12 cellular contexts compared by ENCODE assay signal in genomic region chr2:120239488-120240287, GRCh38. TPM values are rescaled to one million over a fixed set of nuclear protein-coding genes. Genes with fewer than 3 reads are reported as not detected.
DNase-seq lines count a peak whose midpoint lies in the region; ATAC-seq and TF ChIP-seq lines count a peak whose summit lies in the region.
"Had no signal": no experiment of that assay in that cellular context is flagged by ENCODE, and none has a peak within 500 bp of the region (broad histone marks: within the 10 kb centered on the region; RNA-seq: fewer than 3 reads in every experiment).

No MANE protein-coding gene starts in this region.

- no peak overlapping the region for H4K8ac ChIP-seq in trophoblast cell (ENCODE audit: low read depth, low read length)

- peak overlapping the region; percentile 39 for H2BK12ac ChIP-seq in trophoblast cell (ENCODE audit: low read length)

- no peak for TF ChIP-seq POLR2A in gastroesophageal sphincter (IDR thresholded peaks at IDR 0.05)

- H3K23ac ChIP-seq in trophoblast cell (ENCODE audit: low read length), result no peak overlapping the region

- intact Hi-C loops in activated CD8-positive, alpha-beta T cell treated with anti-CD3 and anti-CD28 coated beads for 36 hours (cut with micrococcal nuclease), result no loop called here

- ATAC-seq in gastroesophageal sphincter, result peak; percentile 82
- no peak for ATAC-seq in GM21786 (IDR thresholded peaks at IDR 0.05; ENCODE audit: unreplicated experiment)
- no peak for ATAC-seq in activated CD8-positive, alpha-beta T cell treated with anti-CD3 and anti-CD28 coated beads, Interleukin-2, amount 10 ng/mL, durations not matched to agents 7 days and 5 days
- no peak for ATAC-seq in activated CD8-positive, alpha-beta T cell treated with anti-CD3 and anti-CD28 coated beads for 36 hours
- no peak for ATAC-seq in HG03457 (IDR thresholded peaks at IDR 0.05; ENCODE audit: unreplicated experiment)

- H3K27me3 ChIP-seq in gastroesophageal sphincter (no peaks in the 10 kb centered on the region), trophoblast cell (ENCODE audit: insufficient read depth, low read length) (no peaks in the 10 kb centered on the region)

- H3K27ac ChIP-seq in gastroesophageal sphincter, result peak overlapping the region in 3 of 4 donors; percentile 45 to 64 (median 51)
- H3K27ac ChIP-seq in trophoblast cell (ENCODE audit: low read depth, low read length), result no peak overlapping the region

- no peak overlapping the region for H2AFZ ChIP-seq in trophoblast cell (ENCODE audit: insufficient read depth, low read length, poor library complexity)

- H2AK5ac ChIP-seq in trophoblast cell (ENCODE audit: low read length), result no peak overlapping the region

- H4K12ac ChIP-seq in trophoblast cell (ENCODE audit: low read depth, low read length), result no peak overlapping the region

- no peak overlapping the region for H3K27ac Mint-ChIP-seq in activated CD8-positive, alpha-beta T cell treated with anti-CD3 and anti-CD28 coated beads, Interleukin-2, amount 10 ng/mL, durations not matched to agents 7 days and 5 days
- no peak overlapping the region for H3K27ac Mint-ChIP-seq in activated CD8-positive, alpha-beta T cell treated with anti-CD3 and anti-CD28 coated beads for 36 hours

- H3K36me3 Mint-ChIP-seq in activated CD8-positive, alpha-beta T cell treated with anti-CD3 and anti-CD28 coated beads, Interleukin-2, amount 10 ng/mL, durations not matched to agents 7 days and 5 days (ENCODE audit: low read depth), result peaks cover 5% of the 10 kb centered on the region
- H3K36me3 Mint-ChIP-seq in activated CD8-positive, alpha-beta T cell treated with anti-CD3 and anti-CD28 coated beads for 36 hours (ENCODE audit: low read depth), result no peaks in the 10 kb centered on the region

- no peaks in the 10 kb centered on the region for H3K9me3 Mint-ChIP-seq in activated CD8-positive, alpha-beta T cell treated with anti-CD3 and anti-CD28 coated beads, Interleukin-2, amount 10 ng/mL, durations not matched to agents 7 days and 5 days (ENCODE audit: insufficient read depth)
- H3K9me3 Mint-ChIP-seq in activated CD8-positive, alpha-beta T cell treated with anti-CD3 and anti-CD28 coated beads for 36 hours, result peaks cover 5% of the 10 kb centered on the region

- H3K4me1 Mint-ChIP-seq in activated CD8-positive, alpha-beta T cell treated with anti-CD3 and anti-CD28 coated beads, Interleukin-2, amount 10 ng/mL, durations not matched to agents 7 days and 5 days (ENCODE audit: low read depth), result peaks cover 9% of the 10 kb centered on the region
- peaks cover 5% of the 10 kb centered on the region for H3K4me1 Mint-ChIP-seq in activated CD8-positive, alpha-beta T cell treated with anti-CD3 and anti-CD28 coated beads for 36 hours (ENCODE audit: low read depth)

- no peak overlapping the region for H3K4me3 ChIP-seq in gastroesophageal sphincter
- no peak overlapping the region for H3K4me3 ChIP-seq in trophoblast cell (ENCODE audit: low read depth, low read length)

- no peak overlapping the region for H2BK120ac ChIP-seq in trophoblast cell (ENCODE audit: insufficient read depth, low read length, poor library complexity)

- no peak overlapping the region for H3K4me3 Mint-ChIP-seq in activated CD8-positive, alpha-beta T cell treated with anti-CD3 and anti-CD28 coated beads, Interleukin-2, amount 10 ng/mL, durations not matched to agents 7 days and 5 days
- no peak overlapping the region for H3K4me3 Mint-ChIP-seq in activated CD8-positive, alpha-beta T cell treated with anti-CD3 and anti-CD28 coated beads for 36 hours

- 16 to 20% methylated on average over 6 to 8 of the region's 22 CpGs for WGBS in gastroesophageal sphincter (ENCODE audit: low coverage in 1 of 2), 2 donors
- WGBS in trophoblast cell (ENCODE audit: extremely low coverage, insufficient coverage, insufficient read length), result no CpG with 5 or more reads among the region's 22 CpGs

- no peak overlapping the region for H3K18ac ChIP-seq in trophoblast cell (ENCODE audit: low read length)

- no peak overlapping the region for H3K14ac ChIP-seq in trophoblast cell (ENCODE audit: low read length)

- DNase-seq in EL, result peak; percentile 83
- DNase-seq in T1000 (lab: John Stamatoyannopoulos, UW), result peak; percentile 30
- DNase-seq in trophoblast cell, result peak; percentile 78 to 80
- no peak for DNase-seq in activated CD8-positive, alpha-beta T cell treated with anti-CD3 and anti-CD28 coated beads, Interleukin-2, amount 10 ng/mL, durations not matched to agents 7 days and 5 days
- DNase-seq in activated CD8-positive, alpha-beta T cell treated with anti-CD3 and anti-CD28 coated beads for 36 hours, result no peak
- DNase-seq: activated effector memory CD4-positive, alpha-beta T cell treated with Interleukin-2 at 50 U/mL for 16 hours; midbrain; NCI-H69; stimulated activated naive CD4-positive, alpha-beta T cell had no signal

- no peaks in the 10 kb centered on the region for H3K9me3 ChIP-seq in gastroesophageal sphincter
- peaks cover 4% of the 10 kb centered on the region for H3K9me3 ChIP-seq in trophoblast cell (ENCODE audit: insufficient read depth, low read depth, low read length)

- no peak overlapping the region for H3K4ac ChIP-seq in trophoblast cell (ENCODE audit: low read depth, low read length)

- H4K91ac ChIP-seq in trophoblast cell (ENCODE audit: low read depth, low read length), result peak overlapping the region; percentile 24

- TF ChIP-seq CTCF in gastroesophageal sphincter (IDR thresholded peaks at IDR 0.05), result no peak
- no peak for TF ChIP-seq CTCF in activated CD8-positive, alpha-beta T cell treated with anti-CD3 and anti-CD28 coated beads for 36 hours (IDR thresholded peaks at IDR 0.05)

- H3K9ac ChIP-seq in trophoblast cell (ENCODE audit: low read length), result no peak overlapping the region

- CTCF ChIA-PET in activated CD8-positive, alpha-beta T cell treated with anti-CD3 and anti-CD28 coated beads, Interleukin-2, amount 10 ng/mL, durations not matched to agents 7 days and 5 days (lab: Charles Lee), result interaction anchor here (1.7 kb wide), 1 partner anchor 73 kb away, joined by 7 read pairs; no protein-coding TSS in a partner anchor
- CTCF ChIA-PET in activated CD8-positive, alpha-beta T cell treated with anti-CD3 and anti-CD28 coated beads for 36 hours (lab: Charles Lee), result interaction anchor here (1.0 to 1.6 kb wide), 2 partner anchors 65 to 416 kb away, joined by 3 to 4 read pairs; no protein-coding TSS in a partner anchor

- H3K79me1 ChIP-seq in trophoblast cell (ENCODE audit: low read length), result no peaks in the 10 kb centered on the region

- no peak for TF ChIP-seq EP300 in gastroesophageal sphincter (IDR thresholded peaks at IDR 0.05)

- H3K4me2 ChIP-seq in trophoblast cell (ENCODE audit: low read length), result peak overlapping the region; percentile 2

- POLR2A ChIA-PET in activated CD8-positive, alpha-beta T cell treated with anti-CD3 and anti-CD28 coated beads, Interleukin-2, amount 10 ng/mL, durations not matched to agents 7 days and 5 days (lab: Charles Lee), result interaction anchor here (0.6 to 1.0 kb wide), 2 partner anchors 13 to 63 kb away, joined by 3 to 5 read pairs; partner anchors contain the start of gene RALB
- POLR2A ChIA-PET in activated CD8-positive, alpha-beta T cell treated with anti-CD3 and anti-CD28 coated beads for 36 hours (lab: Charles Lee), result interaction anchor here (1.1 to 1.3 kb wide), 2 partner anchors 9 to 15 kb away, joined by 3 read pairs; no protein-coding TSS in a partner anchor

- H3K4me1 ChIP-seq in gastroesophageal sphincter, result peaks cover 0 to 24% (median 5%) of the 10 kb centered on the region in 3 donors
- H3K4me1 ChIP-seq in trophoblast cell (ENCODE audit: control insufficient read depth in 1 of 2, insufficient read depth in 2 of 2, low read length in 2 of 2), result peaks cover 27 to 40% of the 10 kb centered on the region in 2 experiments

- H3K36me3 ChIP-seq in gastroesophageal sphincter (no peaks in the 10 kb centered on the region), trophoblast cell (ENCODE audit: control insufficient read depth in 1 of 2, insufficient read depth in 2 of 2, low read length in 2 of 2) (no peaks in the 10 kb centered on the region)

- H3K79me2 ChIP-seq in trophoblast cell (ENCODE audit: control insufficient read depth, insufficient read depth, low read length, poor library complexity), result no peaks in the 10 kb centered on the region

- H3K27me3 Mint-ChIP-seq in activated CD8-positive, alpha-beta T cell treated with anti-CD3 and anti-CD28 coated beads, Interleukin-2, amount 10 ng/mL, durations not matched to agents 7 days and 5 days (ENCODE audit: low read depth), result no peaks in the 10 kb centered on the region
- H3K27me3 Mint-ChIP-seq in activated CD8-positive, alpha-beta T cell treated with anti-CD3 and anti-CD28 coated beads for 36 hours, result no peaks in the 10 kb centered on the region

- no peak overlapping the region for H2BK5ac ChIP-seq in trophoblast cell (ENCODE audit: low read depth, low read length, poor library complexity)

RNA-seq across cellular contexts. Expression of gene RALB, which starts 13.0 kb away (rescaled TPM):
- 10 to 100 TPM; 35.5 to 56.6 (median 53.4) TPM for total RNA-seq in gastroesophageal sphincter
- polyA plus RNA-seq in trophoblast cell (2013), result 61.1 and 61.5 TPM in 2 replicates
- total RNA-seq in activated CD8-positive, alpha-beta T cell treated with anti-CD3 and anti-CD28 coated beads, Interleukin-2, amount 10 ng/mL, durations not matched to agents 7 days and 5 days, result 10 to 100 TPM; 39.4 to 45.4 TPM
- total RNA-seq in activated CD8-positive, alpha-beta T cell treated with anti-CD3 and anti-CD28 coated beads for 36 hours, result 10 to 100 TPM; 16.7 to 17.6 TPM

RNA-seq across cellular contexts. Expression of gene TMEM185B, which starts 16.5 kb away (rescaled TPM):
- total RNA-seq in gastroesophageal sphincter, result 10 to 100 TPM; 22.8 to 28.9 (median 25.3) TPM
- polyA plus RNA-seq in trophoblast cell (2013), result 10.6 and 10.8 TPM in 2 replicates
- 10 to 100 TPM; 25.6 to 25.8 TPM for total RNA-seq in activated CD8-positive, alpha-beta T cell treated with anti-CD3 and anti-CD28 coated beads, Interleukin-2, amount 10 ng/mL, durations not matched to agents 7 days and 5 days
- 10 to 100 TPM; 16.7 to 17.2 TPM for total RNA-seq in activated CD8-positive, alpha-beta T cell treated with anti-CD3 and anti-CD28 coated beads for 36 hours

Comparison
In these comparisons a context has a peak if more than half of its experiments do, and no peak if none do; other contexts are left out.
1. DNase-seq: peak in EL (single experiment), T1000 (single experiment) and trophoblast cell (2 of 2); none in activated CD8-positive, alpha-beta T cell treated with anti-CD3 and anti-CD28 coated beads, Interleukin-2, amount 10 ng/mL, durations not matched to agents 7 days and 5 days (single experiment) and activated CD8-positive, alpha-beta T cell treated with anti-CD3 and anti-CD28 coated beads for 36 hours (single experiment).